ENCODE assay signal across 15 cellular contexts in the genomic region with DNA sequence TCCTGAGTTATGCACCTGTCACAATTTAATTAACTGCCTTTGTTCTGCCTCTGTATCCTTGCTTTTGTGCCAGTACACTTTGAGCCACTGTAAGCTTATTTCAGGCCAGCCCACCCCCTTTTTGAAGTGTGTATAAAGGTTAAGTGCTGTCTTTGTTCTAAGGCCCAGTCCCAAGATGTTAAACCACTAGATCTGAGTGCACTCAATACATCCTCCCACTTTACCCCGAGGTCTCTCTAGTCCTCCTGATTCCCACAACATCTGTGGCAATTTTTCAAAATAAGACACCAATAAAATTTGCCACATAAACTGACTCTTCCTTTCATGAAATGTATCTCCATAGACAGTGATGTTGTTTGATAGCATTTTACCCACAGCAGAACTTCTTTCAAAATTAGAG.
"Had no signal": no experiment of that assay in that cellular context is flagged by ENCODE, and none has a peak within 500 bp of the region (broad histone marks: within the 10 kb centered on the region; RNA-seq: fewer than 3 reads in every experiment).

No MANE protein-coding gene starts in this region.

- H3K27ac Mint-ChIP-seq: activated CD4-positive, alpha-beta T cell treated with anti-CD3 and anti-CD28 coated beads, Interleukin-2, amount 10 ng/mL, durations not matched to agents 7 days and 5 days; activated naive CD4-positive, alpha-beta T cell treated with anti-CD3 and anti-CD28 coated beads, Interleukin-2, amount 10 ng/mL, durations not matched to agents 7 days and 5 days; activated T-helper 17 cell treated with anti-CD3 and anti-CD28 coated beads, Interleukin-2, amount 50 U/mL, for 72 hours; brain; dendritic cell treated with granulocyte-macrophage colony-stimulating factor and Interleukin-4, amounts not matched to agents 40 ng/mL and 50 ng/mL, for 4 days; stimulated activated naive B cell treated with anti-CD40 and anti-IgM and Interleukin-4, amounts not matched to agents 10 μg/mL and 1 μg/mL and 100 μg/mL, for 72 hours; T-helper 1 cell treated with Interleukin-12 subunit alpha and Interleukin-12 subunit beta and Interleukin-4 antibody, amounts not matched to agents 30 μg/mL and 1 μg/mL, for 36 hours; type B pancreatic cell had no signal

- H3K4me3 Mint-ChIP-seq: activated CD4-positive, alpha-beta T cell treated with anti-CD3 and anti-CD28 coated beads, Interleukin-2, amount 10 ng/mL, durations not matched to agents 7 days and 5 days; activated naive CD4-positive, alpha-beta T cell treated with anti-CD3 and anti-CD28 coated beads, Interleukin-2, amount 10 ng/mL, durations not matched to agents 7 days and 5 days; activated T-helper 17 cell treated with anti-CD3 and anti-CD28 coated beads, Interleukin-2, amount 50 U/mL, for 72 hours; brain; dendritic cell treated with granulocyte-macrophage colony-stimulating factor and Interleukin-4, amounts not matched to agents 40 ng/mL and 50 ng/mL, for 4 days; stimulated activated naive B cell treated with anti-CD40 and anti-IgM and Interleukin-4, amounts not matched to agents 10 μg/mL and 1 μg/mL and 100 μg/mL, for 72 hours; T-helper 1 cell treated with Interleukin-12 subunit alpha and Interleukin-12 subunit beta and Interleukin-4 antibody, amounts not matched to agents 30 μg/mL and 1 μg/mL, for 36 hours; type B pancreatic cell had no signal

- ATAC-seq: activated T-helper 17 cell treated with anti-CD3 and anti-CD28 coated beads, Interleukin-2, amount 50 U/mL, for 72 hours; esophagus mucosa; stimulated activated naive B cell treated with anti-CD40 and anti-IgM and Interleukin-4, amounts not matched to agents 10 μg/mL and 1 μg/mL and 100 μg/mL, for 72 hours had no signal

- H3K4me1 ChIP-seq: sigmoid colon had no signal

- H3K4me1 Mint-ChIP-seq: activated CD4-positive, alpha-beta T cell treated with anti-CD3 and anti-CD28 coated beads, Interleukin-2, amount 10 ng/mL, durations not matched to agents 7 days and 5 days; activated naive CD4-positive, alpha-beta T cell treated with anti-CD3 and anti-CD28 coated beads, Interleukin-2, amount 10 ng/mL, durations not matched to agents 7 days and 5 days; activated T-helper 17 cell treated with anti-CD3 and anti-CD28 coated beads, Interleukin-2, amount 50 U/mL, for 72 hours; brain; stimulated activated naive B cell treated with anti-CD40 and anti-IgM and Interleukin-4, amounts not matched to agents 10 μg/mL and 1 μg/mL and 100 μg/mL, for 72 hours had no signal

- H3K36me3 ChIP-seq: sigmoid colon had no signal

- H3K9me3 Mint-ChIP-seq: activated T-helper 17 cell treated with anti-CD3 and anti-CD28 coated beads, Interleukin-2, amount 50 U/mL, for 72 hours had no signal

- H3K27ac ChIP-seq: sigmoid colon had no signal

- H3K27me3 Mint-ChIP-seq: activated CD4-positive, alpha-beta T cell treated with anti-CD3 and anti-CD28 coated beads, Interleukin-2, amount 10 ng/mL, durations not matched to agents 7 days and 5 days; activated naive CD4-positive, alpha-beta T cell treated with anti-CD3 and anti-CD28 coated beads, Interleukin-2, amount 10 ng/mL, durations not matched to agents 7 days and 5 days; activated T-helper 17 cell treated with anti-CD3 and anti-CD28 coated beads, Interleukin-2, amount 50 U/mL, for 72 hours; brain; dendritic cell treated with granulocyte-macrophage colony-stimulating factor and Interleukin-4, amounts not matched to agents 40 ng/mL and 50 ng/mL, for 4 days; stimulated activated naive B cell treated with anti-CD40 and anti-IgM and Interleukin-4, amounts not matched to agents 10 μg/mL and 1 μg/mL and 100 μg/mL, for 72 hours; type B pancreatic cell had no signal

- H3K27me3 ChIP-seq: sigmoid colon had no signal

- H3K4me3 ChIP-seq: sigmoid colon had no signal

- DNase-seq: activated CD4-positive, alpha-beta T cell treated with anti-CD3 and anti-CD28 coated beads, Interleukin-2, amount 10 ng/mL, durations not matched to agents 7 days and 5 days; activated CD4-positive, CD25-positive, alpha-beta regulatory T cell; activated CD8-positive, alpha-beta memory T cell treated with anti-CD3 and anti-CD28 coated beads for 24 hours; activated naive CD4-positive, alpha-beta T cell treated with anti-CD3 and anti-CD28 coated beads, Interleukin-2, amount 10 ng/mL, durations not matched to agents 7 days and 5 days; glutamatergic neuron; sigmoid colon; stimulated activated CD4-positive, alpha-beta T cell treated with anti-CD3 and anti-CD28 coated beads, Interleukin-2, amount 100 ng/mL, for 24 hours; stimulated activated naive B cell treated with anti-CD40 and anti-IgM and Interleukin-4, amounts not matched to agents 10 μg/mL and 1 μg/mL and 100 μg/mL, for 72 hours; substantia nigra had no signal
